ENCODE assay signal across 1 cellular context in the genomic region with DNA sequence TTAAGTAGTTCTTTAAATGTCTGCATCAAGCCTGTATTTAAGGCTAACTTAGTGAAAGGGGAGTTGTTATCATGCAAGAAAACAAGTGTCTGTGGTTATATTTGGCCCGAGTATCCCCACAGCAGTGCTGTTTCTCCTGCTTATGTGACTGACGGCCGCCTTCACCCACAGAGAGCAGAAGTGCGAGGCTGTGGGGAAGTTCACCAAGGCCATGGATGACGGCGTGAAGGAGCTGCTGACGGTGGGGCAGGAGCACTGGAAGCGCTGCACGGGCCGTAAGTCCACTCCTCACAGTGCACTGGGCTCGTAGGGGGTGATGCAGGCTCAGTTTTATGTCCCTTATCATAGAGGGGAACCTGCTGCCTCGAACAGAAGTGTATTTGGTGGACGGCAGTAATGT.
TF ChIP-seq lines count a peak whose summit lies in the region.

No MANE protein-coding gene starts in this region.

TF ChIP-seq in IMR-90, 13 proteins besides CTCF, POLR2A, EP300 and RAD21 (continued from another document):
- TF ChIP-seq, protein P1, sequence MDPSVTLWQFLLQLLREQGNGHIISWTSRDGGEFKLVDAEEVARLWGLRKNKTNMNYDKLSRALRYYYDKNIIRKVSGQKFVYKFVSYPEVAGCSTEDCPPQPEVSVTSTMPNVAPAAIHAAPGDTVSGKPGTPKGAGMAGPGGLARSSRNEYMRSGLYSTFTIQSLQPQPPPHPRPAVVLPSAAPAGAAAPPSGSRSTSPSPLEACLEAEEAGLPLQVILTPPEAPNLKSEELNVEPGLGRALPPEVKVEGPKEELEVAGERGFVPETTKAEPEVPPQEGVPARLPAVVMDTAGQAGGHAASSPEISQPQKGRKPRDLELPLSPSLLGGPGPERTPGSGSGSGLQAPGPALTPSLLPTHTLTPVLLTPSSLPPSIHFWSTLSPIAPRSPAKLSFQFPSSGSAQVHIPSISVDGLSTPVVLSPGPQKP (IDR thresholded peaks at IDR 0.05; ENCODE audit: borderline replicate concordance, low read depth, low read length): no peak
